26 cellular contexts compared by ENCODE assay signal in the genomic region with DNA sequence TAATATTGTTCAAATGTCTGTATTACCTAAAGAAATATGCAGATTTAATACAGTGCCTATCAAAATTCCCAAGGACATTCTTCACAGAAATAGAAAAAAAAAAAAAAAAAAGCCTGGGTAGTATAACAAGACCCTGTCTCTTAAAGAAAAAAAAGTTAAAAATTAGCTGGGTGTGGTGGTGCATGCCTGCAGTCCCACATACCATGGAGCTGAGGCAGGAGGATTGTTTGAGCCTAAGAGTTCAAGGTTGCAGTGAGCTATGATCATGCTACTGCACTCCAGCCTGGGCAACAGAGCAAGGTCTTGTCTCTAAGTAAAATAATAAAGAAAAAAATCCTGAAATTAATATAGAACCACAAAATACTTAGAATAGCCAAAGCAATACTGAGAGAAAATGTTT.
"Had no signal": no experiment of that assay in that cellular context is flagged by ENCODE, and none has a peak within 500 bp of the region (broad histone marks: within the 10 kb centered on the region; RNA-seq: fewer than 3 reads in every experiment).

No MANE protein-coding gene starts in this region.

- DNase-seq: effector CD8-positive, alpha-beta T cell; endodermal cell; foreskin keratinocyte; glutamatergic neuron; heart right ventricle; hippocampal formation; kidney glomerular epithelial cell; left ventricle myocardium superior; lower lobe of right lung; naive thymus-derived CD8-positive, alpha-beta T cell; nephron progenitor cell; nucleus accumbens; right cardiac atrium; small intestine; stimulated activated CD4-positive, alpha-beta T cell treated with anti-CD3 and anti-CD28 coated beads, Interleukin-15, amount 100 ng/mL, for 24 hours; stimulated activated CD4-positive, alpha-beta T cell treated with anti-CD3 and anti-CD28 coated beads, Interleukin-2, amount 100 ng/mL, for 48 hours; stimulated activated naive B cell treated with anti-CD40 and anti-IgM and Interleukin-4, amounts not matched to agents 10 μg/mL and 1 μg/mL and 100 μg/mL, for 72 hours had no signal

- FAIRE-seq: colon, islet of Langerhans, small intestine had no signal

- H3K36me3 ChIP-seq: gastroesophageal sphincter, heart right ventricle, lower lobe of right lung, prostate gland, thoracic aorta, vagina had no signal

- H3K4me1 ChIP-seq: foreskin keratinocyte, gastroesophageal sphincter, heart right ventricle, lower lobe of right lung, prostate gland, tibial nerve, vagina had no signal

- H3K9me3 ChIP-seq: gastroesophageal sphincter, lower lobe of right lung, prostate gland, thoracic aorta, vagina had no signal

- ATAC-seq: esophagus mucosa; foreskin keratinocyte; gastroesophageal sphincter; heart right ventricle; left ventricle myocardium superior; lower lobe of right lung; naive thymus-derived CD8-positive, alpha-beta T cell; right cardiac atrium; stimulated activated naive B cell treated with anti-CD40 and anti-IgM and Interleukin-4, amounts not matched to agents 10 μg/mL and 1 μg/mL and 100 μg/mL, for 72 hours had no signal

- H3K4me3 ChIP-seq: gastroesophageal sphincter, heart right ventricle, lower lobe of right lung, prostate gland, thoracic aorta, tibial nerve, vagina had no signal

- H3K27me3 ChIP-seq: foreskin keratinocyte, gastroesophageal sphincter, heart right ventricle, tibial nerve, vagina had no signal

- H3K27ac ChIP-seq: epithelial cell of prostate, foreskin keratinocyte, gastroesophageal sphincter, heart right ventricle, lower lobe of right lung, prostate gland, thoracic aorta, tibial nerve, vagina had no signal
